12 cellular contexts compared by ENCODE assay signal in the genomic region with DNA sequence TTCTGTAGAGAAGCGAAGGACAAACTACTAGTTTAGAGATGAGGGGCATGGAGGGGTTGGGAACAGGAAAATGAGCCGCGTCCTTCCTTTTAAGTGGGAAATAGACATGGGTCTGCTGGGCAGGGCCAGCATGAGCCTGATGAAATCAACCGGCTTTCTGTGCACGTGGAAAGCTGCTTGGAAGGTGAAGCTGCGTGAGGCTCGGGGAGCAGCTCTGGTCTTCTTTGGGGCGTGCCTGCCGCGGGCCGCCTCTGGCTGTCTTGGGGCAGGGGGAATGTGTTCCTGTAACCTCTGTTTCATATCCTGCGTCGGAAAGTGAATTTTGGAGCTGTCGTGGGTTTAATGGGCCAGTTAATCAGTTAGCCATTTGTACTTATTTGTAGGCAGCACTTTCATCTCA.
DNase-seq lines count a peak whose midpoint lies in the region; ATAC-seq and TF ChIP-seq lines count a peak whose summit lies in the region.
"Had no signal": no experiment of that assay in that cellular context is flagged by ENCODE, and none has a peak within 500 bp of the region (broad histone marks: within the 10 kb centered on the region; RNA-seq: fewer than 3 reads in every experiment).

No MANE protein-coding gene starts in this region.

- no peak overlapping the region for H3K27ac ChIP-seq in iPS-18a (ENCODE audit: low read length)

- H3K9ac ChIP-seq in iPS-18a (ENCODE audit: low read length): peak overlapping the region; percentile 21

- TF ChIP-seq CTCF in GM13976 (IDR thresholded peaks at IDR 0.05; ENCODE audit: borderline replicate concordance, control extremely low read depth, extremely low read depth, insufficient read depth, missing control alignments): no peak
- no peak for TF ChIP-seq CTCF in astrocyte of the cerebellum (IDR thresholded peaks at IDR 0.05; ENCODE audit: low read depth, low read length, missing control alignments)

- H3K4me3 ChIP-seq in astrocyte of the cerebellum (ENCODE audit: low read depth, low read length) (peak overlapping the region; percentile 6), iPS-18a (ENCODE audit: low read length) (peak overlapping the region; percentile 43)

- in situ Hi-C loops in GM13976 (cut with MboI; ENCODE audit: low sequenced_read_pairs, unreplicated experiment) (no loop called here), astrocyte of the cerebellum (cut with HindIII; ENCODE audit: low sequenced_read_pairs) (no loop called here)

- H3K4me1 ChIP-seq in iPS-18a (ENCODE audit: control insufficient read depth, low read depth, low read length): peaks cover 34% of the 10 kb centered on the region

- H3K36me3 ChIP-seq in iPS-18a (ENCODE audit: control insufficient read depth, low read depth, low read length): no peaks in the 10 kb centered on the region

- DNase-seq in GM13976 (ENCODE audit: low spot score) (peak; percentile 13), astrocyte of the cerebellum (ENCODE audit: low read depth) (no peak), pons (ENCODE audit: low spot score) (peak; percentile 35), cerebellar nuclear complex (lab: John Stamatoyannopoulos, UW) (no peak), DMS53 treated with DMSO at 0.1 percent for 48 hours (lab: John Stamatoyannopoulos, UW; ENCODE audit: unreplicated experiment) (no peak), foreskin melanocyte (no peak), sciatic nerve (ENCODE audit: low spot score) (no peak)
- DNase-seq: activated T-cell treated with anti-CD3 and anti-CD28 coated beads for 4 hours; CD8-positive, alpha-beta T cell; NCI-H1694 treated with DMSO at 0.1 percent for 48 hours; SHP77 had no signal

- H3K9me3 ChIP-seq in iPS-18a (ENCODE audit: control insufficient read depth, low read depth, low read length): no peaks in the 10 kb centered on the region

- peaks cover 50% of the 10 kb centered on the region for H3K27me3 ChIP-seq in iPS-18a (ENCODE audit: control insufficient read depth, insufficient read depth, low read length)

- ATAC-seq in sciatic nerve: no peak
- ATAC-seq: CD8-positive, alpha-beta T cell had no signal

- intact Hi-C loops in sciatic nerve (cut with DNase I): no loop called here

Comparison
In these comparisons a context has a peak if more than half of its experiments do, and no peak if none do; other contexts are left out.
1. DNase-seq: peak in GM13976 (single experiment) and pons (single experiment); none in astrocyte of the cerebellum (single experiment), cerebellar nuclear complex (0 of 2), DMS53 treated with DMSO at 0.1 percent for 48 hours (single experiment), foreskin melanocyte (single experiment) and sciatic nerve (single experiment).